9 cellular contexts compared by ENCODE assay signal in genomic region chr12:130281157-130281799, GRCh38. TPM values are rescaled to one million over a fixed set of nuclear protein-coding genes. Genes with fewer than 3 reads are reported as not detected.
DNase-seq lines count a peak whose midpoint lies in the region; ATAC-seq and TF ChIP-seq lines count a peak whose summit lies in the region.
"Had no signal": no experiment of that assay in that cellular context is flagged by ENCODE, and none has a peak within 500 bp of the region (broad histone marks: within the 10 kb centered on the region; RNA-seq: fewer than 3 reads in every experiment).

No MANE protein-coding gene starts in this region.

- in situ Hi-C loops in astrocyte of the spinal cord (cut with HindIII; ENCODE audit: low sequenced_read_pairs), result no loop called here

- no peaks in the 10 kb centered on the region for H3K36me3 ChIP-seq in liver (ENCODE audit: control insufficient read depth in 4 of 4, insufficient read depth in 3 of 4, low read depth in 1 of 4, low read length in 3 of 4)

- TF ChIP-seq CTCF in LNCAP (IDR thresholded peaks at IDR 0.05), result peak; percentile 96
- peak; percentile 34 for TF ChIP-seq CTCF in astrocyte of the spinal cord (IDR thresholded peaks at IDR 0.05; ENCODE audit: low read depth, low read length)
- TF ChIP-seq CTCF in liver (IDR thresholded peaks at IDR 0.05; ENCODE audit: low read depth, low read length, missing input control), result peak; percentile 67

- H3K4me3 ChIP-seq in astrocyte of the spinal cord (ENCODE audit: low read depth, low read length) (no peak overlapping the region), liver (ENCODE audit: low read depth in 1 of 3, low read length in 3 of 3) (no peak overlapping the region)

- no peaks in the 10 kb centered on the region for H3K4me1 ChIP-seq in liver (ENCODE audit: control insufficient read depth in 4 of 4, insufficient read depth in 4 of 4, low read length in 3 of 4)

- TF ChIP-seq RAD21 in liver (IDR thresholded peaks at IDR 0.05), result peak; percentile 54 to 73

- peaks cover 0 to 5% (median 0%) of the 10 kb centered on the region in 4 donors for H3K9me3 ChIP-seq in liver (ENCODE audit: control insufficient read depth in 4 of 4, low read length in 3 of 4)

- peaks cover 0 to 4% (median 1%) of the 10 kb centered on the region in 4 donors for H3K27me3 ChIP-seq in liver (ENCODE audit: control insufficient read depth in 4 of 4, insufficient read depth in 4 of 4, low read length in 3 of 4)

- no peak for ATAC-seq in GM18502 (IDR thresholded peaks at IDR 0.05; ENCODE audit: poor library complexity, unreplicated experiment)
- ATAC-seq in GM21619 (IDR thresholded peaks at IDR 0.05; ENCODE audit: unreplicated experiment), result no peak

- WGBS in liver, result 43% methylated on average over 30 of the region's 30 CpGs

- no peak overlapping the region for H3K27ac ChIP-seq in liver (ENCODE audit: low read depth in 1 of 2, low read length in 2 of 2)

- DNase-seq in CD1c-positive myeloid dendritic cell (ENCODE audit: extremely low spot score) (peak; percentile 26), astrocyte of the spinal cord (ENCODE audit: low read depth, low spot score) (no peak), superior temporal gyrus (ENCODE audit: extremely low spot score) (peak; percentile 40), SHP77 treated with DMSO at 0.1 percent for 48 hours (lab: John Stamatoyannopoulos, UW) (no peak)

- no peak overlapping the region for H3K9ac ChIP-seq in liver (ENCODE audit: low read depth in 1 of 2, low read length in 2 of 2)

TF ChIP-seq in liver, 16 proteins besides CTCF, POLR2A, EP300 and RAD21:
- no peak for TF ChIP-seq FOXA1 (IDR thresholded peaks at IDR 0.05)
- TF ChIP-seq SP1 (IDR thresholded peaks at IDR 0.05), result no peak
- no peak for TF ChIP-seq NR2F2 (IDR thresholded peaks at IDR 0.05)
- no peak for TF ChIP-seq GABPA (IDR thresholded peaks at IDR 0.05 in 1 of 2, conservative IDR thresholded peaks at IDR 0.05 in 1 of 2)
- no peak for TF ChIP-seq MAX (IDR thresholded peaks at IDR 0.05)
- TF ChIP-seq FOXA2 (IDR thresholded peaks at IDR 0.05), result no peak
- no peak for TF ChIP-seq JUND (IDR thresholded peaks at IDR 0.05)
- no peak for TF ChIP-seq RXRA (IDR thresholded peaks at IDR 0.05)
- TF ChIP-seq HNF4G (IDR thresholded peaks at IDR 0.05), result no peak
- TF ChIP-seq REST (IDR thresholded peaks at IDR 0.05), result no peak
- no peak for TF ChIP-seq YY1 (IDR thresholded peaks at IDR 0.05)
- no peak for TF ChIP-seq HNF4A (conservative IDR thresholded peaks at IDR 0.05)
- TF ChIP-seq ZBTB33 (IDR thresholded peaks at IDR 0.05), result no peak
- no peak for TF ChIP-seq EGR1 (IDR thresholded peaks at IDR 0.05; ENCODE audit: low read depth in 2 of 2)
TF ChIP-seq in liver: peak in this region for 0.

RNA-seq across cellular contexts. Expression of gene PIWIL1, which starts 56.4 kb away (rescaled TPM):
- total RNA-seq in liver, result not detected
- polyA plus RNA-seq in liver, result under 1 TPM in 1 of 2 donors, not detected in 1; 0.01 TPM
- total RNA-seq: subcutaneous adipose tissue had no signal

Comparison
In these comparisons a context has a peak if more than half of its experiments do, and no peak if none do; other contexts are left out.
1. DNase-seq: peak in CD1c-positive myeloid dendritic cell (single experiment) and superior temporal gyrus (single experiment); none in astrocyte of the spinal cord (single experiment) and SHP77 treated with DMSO at 0.1 percent for 48 hours (single experiment).
2. CTCF ChIP-seq: peak in every context shown above with its lines; median percentile 96 in LNCAP; 67 in liver; 34 in astrocyte of the spinal cord.